13 cellular contexts compared by ENCODE assay signal in genomic region chr12:49223122-49223521, GRCh38. TPM values are rescaled to one million over a fixed set of nuclear protein-coding genes. Genes with fewer than 3 reads are reported as not detected.
DNase-seq lines count a peak whose midpoint lies in the region; ATAC-seq, FAIRE-seq and TF ChIP-seq lines count a peak whose summit lies in the region.
"Had no signal": no experiment of that assay in that cellular context is flagged by ENCODE, and none has a peak within 500 bp of the region (broad histone marks: within the 10 kb centered on the region; RNA-seq: fewer than 3 reads in every experiment).

No MANE protein-coding gene starts in this region.

- H3K4me3 ChIP-seq in left ventricle myocardium inferior (no peak overlapping the region), esophagus (ENCODE audit: low read depth in 1 of 2, low read length in 2 of 2) (no peak overlapping the region), pancreas (no peak overlapping the region), aorta (ENCODE audit: low read length in 2 of 2) (no peak overlapping the region)
- H3K4me3 ChIP-seq: testis had no signal

- WGBS in esophagus, 2 donors, result 88 to 95% methylated on average over 1 of the region's 1 CpG
- WGBS in pancreas, 2 donors, result 87 to 90% methylated on average over 1 of the region's 1 CpG
- 94 to 95% methylated on average over 1 of the region's 1 CpG for WGBS in aorta, 2 donors

- H3K4me1 ChIP-seq in left ventricle myocardium inferior (peaks cover 4% of the 10 kb centered on the region), esophagus (ENCODE audit: control insufficient read depth in 2 of 2, insufficient read depth in 2 of 2, low read length in 1 of 2) (no peaks in the 10 kb centered on the region), pancreas (no peaks in the 10 kb centered on the region), aorta (ENCODE audit: control insufficient read depth in 1 of 2, insufficient read depth in 2 of 2, low read length in 2 of 2) (peaks cover 0 to 2% of the 10 kb centered on the region in 2 donors)

- TF ChIP-seq CTCF in left ventricle myocardium inferior (IDR thresholded peaks at IDR 0.05; ENCODE audit: borderline replicate concordance) (no peak), pancreas (IDR thresholded peaks at IDR 0.05) (no peak)

- peak overlapping the region; percentile 77 for H3K27ac ChIP-seq in left ventricle myocardium inferior (replicated peaks)
- H3K27ac ChIP-seq in esophagus (ENCODE audit: low read depth in 2 of 2, low read length in 1 of 2), result peak overlapping the region; percentile 17 to 68
- H3K27ac ChIP-seq in pancreas, result peak overlapping the region in 3 of 4 donors; percentile 13 to 75 (median 56)
- peak overlapping the region; percentile 36 to 83 for H3K27ac ChIP-seq in aorta (ENCODE audit: low read depth in 1 of 2, low read length in 2 of 2)

- no peak for FAIRE-seq in pancreas (lab: Jason Lieb, UNC)
- FAIRE-seq: TTC549 had no signal

- ATAC-seq in Right ventricle myocardium inferior (no peak), pancreas (no peak), aorta (ENCODE audit: low FRiP score) (no peak)

- intact Hi-C loops in left ventricle myocardium inferior (cut with micrococcal nuclease), result no loop called here
- intact Hi-C loops in Right ventricle myocardium inferior (cut with DNase I), result no loop called here
- intact Hi-C loops in pancreas (cut with DNase I), result no loop called here
- intact Hi-C loops in aorta (cut with DNase I), result no loop called here

- no peaks in the 10 kb centered on the region for H3K36me3 ChIP-seq in left ventricle myocardium inferior
- no peaks in the 10 kb centered on the region for H3K36me3 ChIP-seq in esophagus (ENCODE audit: control insufficient read depth in 2 of 2, insufficient read depth in 2 of 2, low read length in 1 of 2)
- no peaks in the 10 kb centered on the region for H3K36me3 ChIP-seq in pancreas
- H3K36me3 ChIP-seq in aorta (ENCODE audit: control insufficient read depth in 1 of 2, insufficient read depth in 2 of 2, low read length in 1 of 2), result no peaks in the 10 kb centered on the region

- no peak for DNase-seq in left ventricle myocardium inferior
- DNase-seq in Right ventricle myocardium inferior (ENCODE audit: missing footprints), result no peak
- no peak for DNase-seq in pancreas
- DNase-seq in aorta, result no peak
- DNase-seq in stimulated activated CD4-positive, alpha-beta T cell treated with anti-CD3 and anti-CD28 coated beads, Interleukin-4, amount 100 ng/mL, for 24 hours, result no peak
- no peak for DNase-seq in GM03348 (ENCODE audit: low spot score)
- no peak for DNase-seq in stimulated activated CD4-positive, alpha-beta T cell treated with anti-CD3 and anti-CD28 coated beads, Interleukin-12 subunit alpha, Interleukin-12 subunit beta, amount 100 ng/mL, for 4 hours
- DNase-seq: activated CD4-positive, alpha-beta memory T cell treated with anti-CD3 and anti-CD28 coated beads, Interleukin-2, amount 10 ng/mL, durations not matched to agents 7 days and 5 days; activated effector memory CD4-positive, alpha-beta T cell treated with anti-CD3 and anti-CD28 coated beads, Interleukin-2, amount 50 U/mL, for 16 hours; Calu3; testis had no signal

- H3K27me3 ChIP-seq in left ventricle myocardium inferior (ENCODE audit: low read depth) (no peaks in the 10 kb centered on the region), esophagus (ENCODE audit: control insufficient read depth in 1 of 2, insufficient read depth in 2 of 2, low read length in 2 of 2) (no peaks in the 10 kb centered on the region), pancreas (no peaks in the 10 kb centered on the region), aorta (ENCODE audit: control insufficient read depth in 1 of 2, insufficient read depth in 2 of 2, low read length in 1 of 2) (no peaks in the 10 kb centered on the region)
- H3K27me3 ChIP-seq: testis had no signal

- no peaks in the 10 kb centered on the region for H3K9me3 ChIP-seq in left ventricle myocardium inferior (replicated peaks)
- H3K9me3 ChIP-seq in esophagus (ENCODE audit: control insufficient read depth in 2 of 2, insufficient read depth in 1 of 2, low read depth in 1 of 2, low read length in 1 of 2), result no peaks in the 10 kb centered on the region
- H3K9me3 ChIP-seq in pancreas, result no peaks in the 10 kb centered on the region
- no peaks in the 10 kb centered on the region for H3K9me3 ChIP-seq in aorta (ENCODE audit: control insufficient read depth, low read length)
- H3K9me3 ChIP-seq: testis had no signal

RNA-seq across cellular contexts. Expression of gene TUBA1A, which starts 34.2 kb away (rescaled TPM):
- total RNA-seq in left ventricle myocardium inferior (102 TPM), Right ventricle myocardium inferior (135 TPM), pancreas (10 to 100 TPM in 5 of 6 donors, 1 to 10 TPM in 1; 9.1 to 93.8 (median 21.4) TPM), aorta (100 to 1,000 TPM; 148 to 253 TPM)
- polyA plus RNA-seq in esophagus (10 to 100 TPM; 19.6 to 74.9 TPM), pancreas (10 to 100 TPM; 31.1 to 86.8 TPM), aorta (100 to 1,000 TPM; 102 to 172 TPM)

RNA-seq across cellular contexts. Expression of gene TUBA1C, which starts 41.8 kb away (rescaled TPM):
- total RNA-seq in left ventricle myocardium inferior (35.0 TPM), Right ventricle myocardium inferior (86.2 TPM), pancreas (10 to 100 TPM; 20.8 to 47.0 (median 33.5) TPM), aorta (100 to 1,000 TPM in 1 of 2 donors, 10 to 100 TPM in 1; 89.2 to 181 TPM)
- polyA plus RNA-seq in esophagus (1,000 to 10,000 TPM in 1 of 2 donors, 100 to 1,000 TPM in 1; 299 to 1,124 TPM), pancreas (10 to 100 TPM; 30.3 to 47.0 TPM), aorta (100 to 1,000 TPM; 163 to 191 TPM)
